In genomic region chr2:105391058-105391627, GRCh38 we compare ENCODE assay signal across 14 cellular contexts. TPM values are rescaled to one million over a fixed set of nuclear protein-coding genes. Genes with fewer than 3 reads are reported as not detected.
DNase-seq lines count a peak whose midpoint lies in the region; ATAC-seq and TF ChIP-seq lines count a peak whose summit lies in the region.
"Had no signal": no experiment of that assay in that cellular context is flagged by ENCODE, and none has a peak within 500 bp of the region (broad histone marks: within the 10 kb centered on the region; RNA-seq: fewer than 3 reads in every experiment).

No MANE protein-coding gene starts in this region.

- peaks cover 74% of the 10 kb centered on the region for H4K20me1 ChIP-seq in IMR-90 (ENCODE audit: insufficient read depth, low read length)

- no peak for TF ChIP-seq CTCF in IMR-90 (conservative IDR thresholded peaks at IDR 0.05; ENCODE audit: low read depth, low read length)
- TF ChIP-seq CTCF in astrocyte of the spinal cord (IDR thresholded peaks at IDR 0.05; ENCODE audit: low read depth, low read length), result no peak
- no peak for TF ChIP-seq CTCF in testis (IDR thresholded peaks at IDR 0.05)

- peak; percentile 84 for DNase-seq in IMR-90
- DNase-seq in astrocyte of the spinal cord (ENCODE audit: low read depth, low spot score), result peak; percentile 74
- peak; percentile 66 for DNase-seq in islet precursor cell
- no peak for DNase-seq in testis
- DNase-seq in amygdala (lab: John Stamatoyannopoulos, UW), result no peak
- no peak for DNase-seq in activated effector memory CD4-positive, alpha-beta T cell treated with anti-CD3 and anti-CD28 coated beads, Interleukin-2, amount 50 U/mL, for 16 hours
- DNase-seq: KBM-7; kidney; NCI-H2171 treated with DMSO at 0.1 percent for 48 hours; stimulated activated CD4-positive, alpha-beta T cell treated with anti-CD3 and anti-CD28 coated beads, Interleukin-1b, Interleukin-23, amount 100 ng/mL, for 48 hours; stimulated activated naive CD4-positive, alpha-beta T cell treated with Interleukin-2 at 50 U/mL for 16 hours had no signal

- no TSS peak for BruUV-seq in IMR-90 (replicated peaks; lab: Mats Ljungman, UMichigan)

- TF ChIP-seq RAD21 in IMR-90 (IDR thresholded peaks at IDR 0.05; ENCODE audit: low read length), result no peak

- H3K14ac ChIP-seq in IMR-90 (replicated peaks; ENCODE audit: low read depth, low read length), result peak overlapping the region; percentile 60

- H3K23ac ChIP-seq in IMR-90 (ENCODE audit: low read depth, low read length), result peak overlapping the region; percentile 25

- dilution Hi-C loops in IMR-90 (cut with HindIII; ENCODE audit: low sequenced_read_pairs, unreplicated experiment), result no loop called here

- H3K9me1 ChIP-seq in IMR-90 (ENCODE audit: insufficient read depth, low read length), result peaks cover 47% of the 10 kb centered on the region

- peak overlapping the region; percentile 98 for H2AK5ac ChIP-seq in IMR-90 (ENCODE audit: low read depth, low read length)

- peak overlapping the region; percentile 81 for H2BK120ac ChIP-seq in IMR-90 (ENCODE audit: low read depth, low read length)

- H2AFZ ChIP-seq in IMR-90 (replicated peaks; ENCODE audit: low read length, poor library complexity), result no peak overlapping the region

- in situ Hi-C loops in IMR-90 (cut with MboI; ENCODE audit: low sequenced_read_pairs), result no loop called here
- in situ Hi-C loops in astrocyte of the spinal cord (cut with HindIII; ENCODE audit: low sequenced_read_pairs), result no loop called here

- no peak overlapping the region for H3K56ac ChIP-seq in IMR-90 (ENCODE audit: extremely low read depth, insufficient read depth, low read length)

- intact Hi-C loops in IMR-90 (cut with micrococcal nuclease), result loop anchor here (5.0 kb wide), 1 partner anchor 49 kb away; no protein-coding TSS in a partner anchor
- intact Hi-C loops in testis (cut with DNase I; ENCODE audit: low total_unique reads), result no loop called here

- peak overlapping the region; percentile 91 for H3K4ac ChIP-seq in IMR-90 (ENCODE audit: low read depth, low read length)

- H3K36me3 ChIP-seq in IMR-90 (ENCODE audit: control insufficient read depth, insufficient read depth, low read length) (peaks cover 73% of the 10 kb centered on the region), testis (ENCODE audit: low read depth, missing control alignments) (no peaks in the 10 kb centered on the region)

- ATAC-seq in IMR-90 (ENCODE audit: low read depth) (peak; percentile 40), GM21619 (IDR thresholded peaks at IDR 0.05; ENCODE audit: unreplicated experiment) (no peak)
- ATAC-seq: GM12878 had no signal

- H3K18ac ChIP-seq in IMR-90 (ENCODE audit: low read depth, low read length), result peak overlapping the region; percentile 98

- H3K27me3 ChIP-seq in IMR-90 (ENCODE audit: control insufficient read depth, insufficient read depth, low read length) (no peaks in the 10 kb centered on the region), testis (no peaks in the 10 kb centered on the region)

- H3K4me1 ChIP-seq in IMR-90 (ENCODE audit: control insufficient read depth, insufficient read depth, low read length) (peaks cover 56% of the 10 kb centered on the region), testis (peaks cover 16% of the 10 kb centered on the region)
- H3K4me1 ChIP-seq: HAP-1 had no signal

- CTCF ChIA-PET in IMR-90 (lab: Yijun Ruan, JAX), result no interaction called here

- peak overlapping the region; percentile 88 for H2BK20ac ChIP-seq in IMR-90 (ENCODE audit: low read depth, low read length)

- H3K4me3 ChIP-seq in IMR-90 (ENCODE audit: insufficient read depth, low read depth, low read length) (no peak overlapping the region), astrocyte of the spinal cord (ENCODE audit: low read depth, low read length) (no peak overlapping the region), testis (no peak overlapping the region)
- H3K4me3 ChIP-seq: GM12878, HAP-1 had no signal

- POLR2A ChIA-PET in IMR-90 (lab: Charles Lee; ENCODE audit: unreplicated experiment), result interaction anchor here (0.7 kb wide), 2 partner anchors 69 to 130 kb away, joined by 3 read pairs; no protein-coding TSS in a partner anchor

- H2AK9ac ChIP-seq in IMR-90 (replicated peaks; ENCODE audit: low read depth, low read length, poor library complexity), result no peak overlapping the region

- H4K91ac ChIP-seq in IMR-90 (ENCODE audit: insufficient read depth, low read depth, low read length), result peak overlapping the region; percentile 92

- H3K27ac ChIP-seq in IMR-90 (ENCODE audit: insufficient read depth, low read length) (peak overlapping the region; percentile 98), testis (peak overlapping the region; percentile 3 to 44)

- peak overlapping the region; percentile 63 for H3K9ac ChIP-seq in IMR-90 (ENCODE audit: low read depth, low read length)

- peak overlapping the region; percentile 96 for H2BK5ac ChIP-seq in IMR-90 (ENCODE audit: low read depth, low read length, poor library complexity, severe bottlenecking)

- peaks cover 4 to 76% of the 10 kb centered on the region in 2 experiments; a peak in 3 of 4 replicates for H3K79me1 ChIP-seq in IMR-90 (ENCODE audit: low read depth in 1 of 2, low read length in 2 of 2)

- peak overlapping the region; percentile 80 for H3K4me2 ChIP-seq in IMR-90 (ENCODE audit: low read depth, low read length)

- H4K5ac ChIP-seq in IMR-90 (ENCODE audit: low read depth, low read length), result peak overlapping the region; percentile 98

- no CpG with 5 or more reads among the region's 5 CpGs for WGBS in IMR-90 (ENCODE audit: extremely low coverage in 2 of 2, insufficient read length in 1 of 2), 2 experiments
- WGBS in testis, 2 donors, result 79 to 84% methylated on average over 5 of the region's 5 CpGs

- H2BK15ac ChIP-seq in IMR-90 (ENCODE audit: low read depth, low read length), result peak overlapping the region; percentile 21; the same call in 2 of the 3 replicates

- H3K9me3 ChIP-seq in IMR-90 (ENCODE audit: control insufficient read depth, insufficient read depth, low read length) (no peaks in the 10 kb centered on the region), testis (no peaks in the 10 kb centered on the region)
- H3K9me3 ChIP-seq: HAP-1 had no signal

- H4K8ac ChIP-seq in IMR-90 (ENCODE audit: low read depth in 2 of 2, low read length in 2 of 2), result peak overlapping the region; percentile 73 to 77

- no peak for TF ChIP-seq POLR2A in IMR-90 (IDR thresholded peaks at IDR 0.05; ENCODE audit: low read depth, low read length)
- TF ChIP-seq POLR2A in testis (IDR thresholded peaks at IDR 0.05), result no peak

TF ChIP-seq in IMR-90, 13 proteins besides CTCF, POLR2A, EP300 and RAD21:
- no peak for TF ChIP-seq CHD1 (IDR thresholded peaks at IDR 0.05; ENCODE audit: low read depth, low read length)
- no peak for TF ChIP-seq RFX5 (IDR thresholded peaks at IDR 0.05; ENCODE audit: low read depth, low read length)
- TF ChIP-seq BHLHE40 (IDR thresholded peaks at IDR 0.05; ENCODE audit: low read depth, low read length), result peak; percentile 25; the same call in 1 of the 2 replicates

RNA-seq across cellular contexts. Expression of gene FHL2, which starts 7.7 kb away (rescaled TPM):
- total RNA-seq in IMR-90 (2012; rRNA removed) (373 and 464 TPM in 2 replicates), testis (100 to 1,000 TPM in 1 of 2 donors, 10 to 100 TPM in 1; 76.9 to 154 TPM)
- polyA plus RNA-seq in IMR-90 (2012; rRNA removed) (550 and 574 TPM in 2 replicates), testis (ENCODE audit: insufficient read depth, low read depth, low replicate concordance) (99.3 TPM)
- polyA plus RNA-seq in IMR-90 (2012; cell fraction: cytosol; rRNA removed), result 533 and 781 TPM in 2 replicates
- polyA plus RNA-seq in IMR-90 (2012; cell fraction: nucleus; rRNA removed; ENCODE audit: low replicate concordance), result 291 and 300 TPM in 2 replicates

RNA-seq across cellular contexts. Expression of gene C2orf49, which starts 53.8 kb away (rescaled TPM):
- total RNA-seq in IMR-90 (2012; rRNA removed), result 3.8 and 11.1 TPM in 2 replicates
- polyA plus RNA-seq in IMR-90 (2012; rRNA removed), result 8.5 and 8.6 TPM in 2 replicates
- polyA plus RNA-seq in IMR-90 (2012; cell fraction: cytosol; rRNA removed), result 1.1 and 1.3 TPM in 2 replicates
- 0.46 and 5.5 TPM in 2 replicates for polyA plus RNA-seq in IMR-90 (2012; cell fraction: nucleus; rRNA removed; ENCODE audit: low replicate concordance)
- 10 to 100 TPM; 32.6 to 35.4 TPM for total RNA-seq in testis
- 28.5 TPM for polyA plus RNA-seq in testis (ENCODE audit: insufficient read depth, low read depth, low replicate concordance)

Comparison
In these comparisons a context has a peak if more than half of its experiments do, and no peak if none do; other contexts are left out.
1. DNase-seq: peak in IMR-90 (single experiment), astrocyte of the spinal cord (single experiment) and islet precursor cell (single experiment); none in testis (single experiment), amygdala (0 of 56) and activated effector memory CD4-positive, alpha-beta T cell treated with anti-CD3 and anti-CD28 coated beads, Interleukin-2, amount 50 U/mL, for 16 hours (single experiment).